Comparison of ENCODE assay signal across 10 cellular contexts in the genomic region with DNA sequence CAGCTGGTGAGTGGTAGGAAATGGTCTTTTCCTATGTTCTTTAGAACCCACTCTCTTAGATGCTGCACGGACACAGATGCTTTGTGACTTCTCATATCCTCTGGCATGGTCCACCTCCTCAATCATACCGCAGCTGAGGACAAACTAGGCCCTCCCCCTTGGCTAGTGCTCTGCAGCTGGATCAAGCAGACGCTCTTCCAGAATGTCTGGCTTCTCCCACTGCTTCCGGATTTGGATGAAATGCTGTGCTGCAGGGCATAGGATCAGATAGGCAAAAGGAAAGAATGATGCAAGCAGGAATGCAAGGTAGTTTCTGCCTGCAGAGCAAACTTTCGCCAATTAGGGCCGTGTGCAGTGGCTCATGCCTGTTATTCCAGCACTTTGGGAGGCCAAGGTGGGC.
DNase-seq lines count a peak whose midpoint lies in the region; ATAC-seq and TF ChIP-seq lines count a peak whose summit lies in the region.
"Had no signal": no experiment of that assay in that cellular context is flagged by ENCODE, and none has a peak within 500 bp of the region (broad histone marks: within the 10 kb centered on the region; RNA-seq: fewer than 3 reads in every experiment).

No MANE protein-coding gene starts in this region.

- no peak overlapping the region for H3K27ac ChIP-seq in uterus
- H3K27ac ChIP-seq in MM.1S (ENCODE audit: low read length) = no peak overlapping the region

- no peak overlapping the region for H2AFZ ChIP-seq in MM.1S (ENCODE audit: low read length)

- no peak for TF ChIP-seq POLR2A in uterus (IDR thresholded peaks at IDR 0.05)

- H3K4me3 ChIP-seq in uterus (no peak overlapping the region), MM.1S (ENCODE audit: low read length) (no peak overlapping the region)

- DNase-seq in M059J (ENCODE audit: low read depth) (peak; percentile 28), dermis microvascular lymphatic vessel endothelial cell (ENCODE audit: low read depth in 2 of 2) (peak; percentile 94 to 99), left kidney (ENCODE audit: low read depth, low spot score) (peak; percentile 20), uterus (peak; percentile 33 to 53), MM.1S (no peak), NCI-H69 (lab: John Stamatoyannopoulos, UW) (no peak)
- no peak for DNase-seq in activated CD4-positive, alpha-beta T cell treated with anti-CD3 and anti-CD28 coated beads for 4 hours
- DNase-seq: activated CD8-positive, alpha-beta memory T cell treated with anti-CD3 and anti-CD28 coated beads, Interleukin-2, amount 10 ng/mL, durations not matched to agents 7 days and 5 days; NCI-H1930 had no signal

- ATAC-seq in GM21825 (IDR thresholded peaks at IDR 0.05; ENCODE audit: unreplicated experiment) = no peak
- ATAC-seq: activated CD8-positive, alpha-beta memory T cell treated with anti-CD3 and anti-CD28 coated beads, Interleukin-2, amount 10 ng/mL, durations not matched to agents 7 days and 5 days had no signal

- no peak overlapping the region for H3K9ac ChIP-seq in MM.1S (ENCODE audit: low read length)

- no peaks in the 10 kb centered on the region for H3K79me2 ChIP-seq in MM.1S (ENCODE audit: low read length)

- intact Hi-C loops in uterus (cut with DNase I; ENCODE audit: low total_unique reads) = no loop called here

- no peaks in the 10 kb centered on the region for H3F3A ChIP-seq in MM.1S (ENCODE audit: insufficient read depth, low read length)

- H3K27me3 ChIP-seq in uterus = no peaks in the 10 kb centered on the region
- no peaks in the 10 kb centered on the region for H3K27me3 ChIP-seq in MM.1S (replicated peaks; ENCODE audit: insufficient read depth, low read length)

- TF ChIP-seq CTCF in uterus (IDR thresholded peaks at IDR 0.05) = no peak
- no peak for TF ChIP-seq CTCF in MM.1S (IDR thresholded peaks at IDR 0.05; ENCODE audit: low read length)

- no peaks in the 10 kb centered on the region for H3K9me2 ChIP-seq in MM.1S (replicated peaks; ENCODE audit: insufficient read depth, low read length)

- H4K20me1 ChIP-seq in MM.1S (ENCODE audit: insufficient read depth, low read length) = no peaks in the 10 kb centered on the region

- peaks cover 0 to 5% of the 10 kb centered on the region in 2 donors for H3K4me1 ChIP-seq in uterus
- no peaks in the 10 kb centered on the region for H3K4me1 ChIP-seq in MM.1S (ENCODE audit: low read length)

- no peaks in the 10 kb centered on the region for H3K36me3 ChIP-seq in uterus
- no peaks in the 10 kb centered on the region for H3K36me3 ChIP-seq in MM.1S (replicated peaks; ENCODE audit: insufficient read depth, low read length)

- H3K4me2 ChIP-seq in MM.1S (ENCODE audit: low read depth, low read length) = no peak overlapping the region

- H3K9me3 ChIP-seq in uterus (no peaks in the 10 kb centered on the region), MM.1S (replicated peaks; ENCODE audit: insufficient read depth, low read length) (no peaks in the 10 kb centered on the region)

Comparison
In these comparisons a context has a peak if more than half of its experiments do, and no peak if none do; other contexts are left out.
1. DNase-seq: peak in M059J (single experiment), dermis microvascular lymphatic vessel endothelial cell (2 of 2), left kidney (single experiment) and uterus (2 of 2); none in MM.1S (single experiment), activated CD4-positive, alpha-beta T cell treated with anti-CD3 and anti-CD28 coated beads for 4 hours (0 of 2) and NCI-H69 (single experiment).